20 cellular contexts compared by ENCODE assay signal in genomic region chr16:70647461-70648359, GRCh38. TPM values are rescaled to one million over a fixed set of nuclear protein-coding genes. Genes with fewer than 3 reads are reported as not detected.
A peak's percentile ranks its signal among the peaks of the same experiment; 100 is the strongest.
DNase-seq lines count a peak whose midpoint lies in the region; ATAC-seq, FAIRE-seq and TF ChIP-seq lines count a peak whose summit lies in the region.
"Had no signal": no experiment of that assay in that cellular context is flagged by ENCODE, and none has a peak within 500 bp of the region (broad histone marks: within the 10 kb centered on the region; RNA-seq: fewer than 3 reads in every experiment).

No MANE protein-coding gene starts in this region.

- CTCF ChIA-PET in WTC11 (lab: Charles Lee) (no interaction called here), H1 (lab: Charles Lee; ENCODE audit: partially characterized antibody) (interaction anchor here (1.7 kb wide), 1 partner anchor 38 kb away, joined by 5 read pairs; no protein-coding TSS in a partner anchor)

- H2BK20ac ChIP-seq in H1 (ENCODE audit: low read length): no peak overlapping the region

- no peak overlapping the region for H2BK15ac ChIP-seq in H1 (ENCODE audit: low read length)

- H3K9me3 Mint-ChIP-seq in WTC11 (peaks cover 16% of the 10 kb centered on the region), osteocyte (ENCODE audit: unreplicated experiment) (no peaks in the 10 kb centered on the region), natural killer cell (no peaks in the 10 kb centered on the region)
- H3K9me3 Mint-ChIP-seq: activated naive CD4-positive, alpha-beta T cell treated with anti-CD3 and anti-CD28 coated beads, Interleukin-2, amount 50 U/mL, for 24 hours; CD8-positive, alpha-beta T cell; stimulated activated naive CD8-positive, alpha-beta T cell treated with anti-CD3 and anti-CD28 coated beads, Interleukin-15, Interleukin-2, amounts not matched to agents 100 ng/mL and 50 ng/mL, for 24 hours had no signal

- H3K79me2 ChIP-seq in H1 (ENCODE audit: control insufficient read depth in 1 of 2, insufficient read depth in 2 of 2, low read length in 2 of 2): no peaks in the 10 kb centered on the region
- H3K79me2 ChIP-seq: hepatocyte, parathyroid adenoma had no signal

- H3K27ac ChIP-seq in H1 (ENCODE audit: low read depth, low read length) (no peak overlapping the region; the same call in 1 of the 2 replicates), aorta (ENCODE audit: low read depth in 1 of 2, low read length in 2 of 2) (peak overlapping the region in 1 of 2 donors; percentile 23)
- no peak overlapping the region for H3K27ac ChIP-seq in effector memory CD4-positive, alpha-beta T cell (ENCODE audit: insufficient read depth, low read length, poor library complexity, severe bottlenecking)
- H3K27ac ChIP-seq: epithelial cell of prostate, hepatocyte, parathyroid adenoma, upper lobe of left lung had no signal

- H3K36me3 ChIP-seq in H1 (ENCODE audit: control insufficient read depth in 2 of 4, insufficient read depth in 4 of 4, low read length in 3 of 4) (no peaks in the 10 kb centered on the region), aorta (ENCODE audit: control insufficient read depth in 1 of 2, insufficient read depth in 2 of 2, low read length in 1 of 2) (no peaks in the 10 kb centered on the region)
- no peaks in the 10 kb centered on the region for H3K36me3 ChIP-seq in effector memory CD4-positive, alpha-beta T cell (ENCODE audit: control insufficient read depth, insufficient read depth, low read length)
- H3K36me3 ChIP-seq: upper lobe of left lung had no signal

- no peak overlapping the region for H2BK5ac ChIP-seq in H1 (ENCODE audit: low read depth, low read length)

- H4K5ac ChIP-seq in H1 (ENCODE audit: insufficient read length, low read depth, low read length): no peak overlapping the region

- H3K27me3 ChIP-seq in H1 (replicated peaks in 1 of 4; ENCODE audit: control insufficient read depth in 3 of 4, extremely low read depth in 1 of 4, insufficient read depth in 3 of 4, low read length in 3 of 4) (no peaks in the 10 kb centered on the region), aorta (ENCODE audit: control insufficient read depth in 1 of 2, insufficient read depth in 2 of 2, low read length in 1 of 2) (no peaks in the 10 kb centered on the region)
- H3K27me3 ChIP-seq in effector memory CD4-positive, alpha-beta T cell (replicated peaks; ENCODE audit: control insufficient read depth, insufficient read depth, low read length, poor library complexity, severe bottlenecking): no peaks in the 10 kb centered on the region
- H3K27me3 ChIP-seq: hepatocyte, upper lobe of left lung had no signal

- H3K4me3 ChIP-seq in H1 (ENCODE audit: extremely low read depth in 1 of 4, insufficient read depth in 2 of 4, low read depth in 3 of 4, low read length in 4 of 4): no peak overlapping the region
- H3K4me3 ChIP-seq in aorta (ENCODE audit: low read length in 2 of 2): no peak overlapping the region
- no peak overlapping the region for H3K4me3 ChIP-seq in effector memory CD4-positive, alpha-beta T cell (ENCODE audit: insufficient read depth, low read depth, low read length, poor library complexity, severe bottlenecking)
- H3K4me3 ChIP-seq: hepatocyte, smooth muscle cell, upper lobe of left lung had no signal

- H4K20me1 ChIP-seq in H1 (replicated peaks in 1 of 2; ENCODE audit: control insufficient read depth in 1 of 2, insufficient read depth in 2 of 2, low read length in 2 of 2): no peaks in the 10 kb centered on the region

- no peak overlapping the region for H3K14ac ChIP-seq in H1 (ENCODE audit: insufficient read length)

- no peak overlapping the region for H3K9ac ChIP-seq in H1 (replicated peaks in 1 of 4; ENCODE audit: extremely low read depth in 1 of 4, low read depth in 3 of 4, low read length in 3 of 4)
- H3K9ac ChIP-seq: parathyroid adenoma had no signal

- peaks cover 18% of the 10 kb centered on the region for H3K36me3 Mint-ChIP-seq in WTC11
- no peaks in the 10 kb centered on the region for H3K36me3 Mint-ChIP-seq in osteocyte (ENCODE audit: unreplicated experiment)
- H3K36me3 Mint-ChIP-seq in natural killer cell: no peaks in the 10 kb centered on the region
- H3K36me3 Mint-ChIP-seq: activated naive CD4-positive, alpha-beta T cell treated with anti-CD3 and anti-CD28 coated beads, Interleukin-2, amount 50 U/mL, for 24 hours; CD8-positive, alpha-beta T cell had no signal

- H3K4ac ChIP-seq in H1 (replicated peaks; ENCODE audit: insufficient read length, low read depth, low read length): no peak overlapping the region

- H3K4me2 ChIP-seq in H1 (ENCODE audit: insufficient read depth in 1 of 2, low read depth in 2 of 2, low read length in 2 of 2): no peak overlapping the region
- H3K4me2 ChIP-seq: hepatocyte, smooth muscle cell had no signal

- no peak for TF ChIP-seq EP300 in H1 (IDR thresholded peaks at IDR 0.05; ENCODE audit: borderline replicate concordance in 1 of 2, low read depth in 2 of 2, low read length in 2 of 2)

- no peak for TF ChIP-seq RAD21 in H1 (IDR thresholded peaks at IDR 0.05 in 1 of 2, conservative IDR thresholded peaks at IDR 0.05 in 1 of 2; ENCODE audit: low read depth in 2 of 2, low read length in 2 of 2)

- WGBS in H1 (ENCODE audit: extremely low coverage in 1 of 2, insufficient coverage in 1 of 2, insufficient read length in 1 of 2, insufficient replicate concordance in 2 of 2, low coverage in 1 of 2, low lambda C conversion rate in 2 of 2, missing lambda C conversion rate in 1 of 2), 2 experiments: 85% methylated on average over 15 of the region's 15 CpGs; no CpG with 5 or more reads in 1 of the 2 experiments
- WGBS in aorta, 2 donors: 64 to 65% methylated on average over 15 of the region's 15 CpGs

- TF ChIP-seq POLR2A in H1 (IDR thresholded peaks at IDR 0.05; ENCODE audit: control extremely low read depth in 1 of 2, low read depth in 2 of 2, low read length in 2 of 2): no peak

- H3K4me3 Mint-ChIP-seq in WTC11: no peak overlapping the region
- no peak overlapping the region for H3K4me3 Mint-ChIP-seq in osteocyte (ENCODE audit: unreplicated experiment)
- H3K4me3 Mint-ChIP-seq in natural killer cell: no peak overlapping the region
- H3K4me3 Mint-ChIP-seq: activated naive CD4-positive, alpha-beta T cell treated with anti-CD3 and anti-CD28 coated beads, Interleukin-2, amount 50 U/mL, for 24 hours; CD8-positive, alpha-beta T cell; dendritic cell treated with granulocyte-macrophage colony-stimulating factor and Interleukin-4, amounts not matched to agents 40 ng/mL and 50 ng/mL, for 4 days; stimulated activated naive CD8-positive, alpha-beta T cell treated with anti-CD3 and anti-CD28 coated beads, Interleukin-15, Interleukin-2, amounts not matched to agents 100 ng/mL and 50 ng/mL, for 24 hours had no signal

- no peak overlapping the region for H3K23ac ChIP-seq in H1 (ENCODE audit: insufficient read length)

- H4K91ac ChIP-seq in H1 (replicated peaks; ENCODE audit: insufficient read length, low read length): peak overlapping the region; percentile 49

- DNase-seq in WTC11 (ENCODE audit: low spot score) (no peak), H1 (ENCODE audit: low read depth in 1 of 2, low spot score in 2 of 2) (no peak), osteocyte (ENCODE audit: extremely low spot score, unreplicated experiment) (no peak), aorta (peak; percentile 60 to 70), natural killer cell (no peak)
- DNase-seq in activated CD8-positive, alpha-beta memory T cell treated with anti-CD3 and anti-CD28 coated beads, Interleukin-2, amount 50 U/mL, for 48 hours: no peak
- DNase-seq in effector memory CD4-positive, alpha-beta T cell: no peak
- DNase-seq: activated CD4-positive, alpha-beta T cell treated with anti-CD3 and anti-CD28 coated beads for 1 hour; activated T-cell treated with anti-CD3 and anti-CD28 coated beads, Interleukin-2, amount 50 U/mL, for 48 hours; CD8-positive, alpha-beta T cell; GF-D8; stimulated activated CD4-positive, alpha-beta T cell treated with anti-CD3 and anti-CD28 coated beads, Interleukin-4, amount 100 ng/mL, for 24 hours had no signal

- peaks cover 12% of the 10 kb centered on the region for H3K4me1 Mint-ChIP-seq in WTC11
- peaks cover 56% of the 10 kb centered on the region for H3K4me1 Mint-ChIP-seq in osteocyte (ENCODE audit: unreplicated experiment)
- H3K4me1 Mint-ChIP-seq in natural killer cell: no peaks in the 10 kb centered on the region
- H3K4me1 Mint-ChIP-seq: activated naive CD4-positive, alpha-beta T cell treated with anti-CD3 and anti-CD28 coated beads, Interleukin-2, amount 50 U/mL, for 24 hours had no signal

- H3K23me2 ChIP-seq in H1 (ENCODE audit: low read depth, low read length): no peaks in the 10 kb centered on the region; the same call in 1 of the 2 replicates

- H3K27me3 Mint-ChIP-seq in WTC11 (ENCODE audit: low read depth): no peaks in the 10 kb centered on the region
- no peaks in the 10 kb centered on the region for H3K27me3 Mint-ChIP-seq in osteocyte (ENCODE audit: unreplicated experiment)
- H3K27me3 Mint-ChIP-seq in natural killer cell (ENCODE audit: low read depth in 2 of 2): peaks cover 0 to 4% of the 10 kb centered on the region in 2 donors
- H3K27me3 Mint-ChIP-seq: activated naive CD4-positive, alpha-beta T cell treated with anti-CD3 and anti-CD28 coated beads, Interleukin-2, amount 50 U/mL, for 24 hours; dendritic cell treated with granulocyte-macrophage colony-stimulating factor and Interleukin-4, amounts not matched to agents 40 ng/mL and 50 ng/mL, for 4 days had no signal

- ATAC-seq in WTC11: no peak
- ATAC-seq in aorta (ENCODE audit: low FRiP score): no peak
- no peak for ATAC-seq in natural killer cell
- ATAC-seq: CD8-positive, alpha-beta T cell had no signal

- POLR2A ChIA-PET in WTC11 (lab: Charles Lee): no interaction called here
- POLR2A ChIA-PET in H1 (lab: Charles Lee; ENCODE audit: partially characterized antibody): interaction anchor here (1.3 to 1.9 kb wide), 3 partner anchors 10 to 36 kb away, joined by 3 to 7 read pairs (median 4); no protein-coding TSS in a partner anchor

- peak overlapping the region; percentile 29; the same call in 1 of the 2 replicates for H2BK12ac ChIP-seq in H1 (ENCODE audit: low read depth, low read length)

- H3K56ac ChIP-seq in H1 (replicated peaks; ENCODE audit: insufficient read length, low read depth, low read length): no peak overlapping the region

- H3K27ac Mint-ChIP-seq in WTC11 (no peak overlapping the region), osteocyte (ENCODE audit: unreplicated experiment) (peak overlapping the region; percentile 84), natural killer cell (peak overlapping the region in 1 of 2 donors; percentile 16)
- H3K27ac Mint-ChIP-seq: activated naive CD4-positive, alpha-beta T cell treated with anti-CD3 and anti-CD28 coated beads, Interleukin-2, amount 50 U/mL, for 24 hours; CD8-positive, alpha-beta T cell; dendritic cell treated with granulocyte-macrophage colony-stimulating factor and Interleukin-4, amounts not matched to agents 40 ng/mL and 50 ng/mL, for 4 days; stimulated activated naive CD8-positive, alpha-beta T cell treated with anti-CD3 and anti-CD28 coated beads, Interleukin-15, Interleukin-2, amounts not matched to agents 100 ng/mL and 50 ng/mL, for 24 hours had no signal

- TF ChIP-seq CTCF in WTC11 (IDR thresholded peaks at IDR 0.05) (no peak), H1 (IDR thresholded peaks at IDR 0.05; ENCODE audit: control extremely low read depth in 1 of 3, insufficient read depth in 1 of 3, low read depth in 1 of 3, low read length in 3 of 3) (no peak), osteocyte (IDR thresholded peaks at IDR 0.05) (no peak), natural killer cell (IDR thresholded peaks at IDR 0.05) (no peak)

- no peak overlapping the region for H2AK5ac ChIP-seq in H1 (ENCODE audit: low read depth, low read length)

- no peaks in the 10 kb centered on the region for H3K79me1 ChIP-seq in H1 (ENCODE audit: low read depth, low read length)

- no peak overlapping the region for H2BK120ac ChIP-seq in H1 (replicated peaks; ENCODE audit: low read depth, low read length)

- no peak overlapping the region for H2AFZ ChIP-seq in H1 (ENCODE audit: low read length)
- H2AFZ ChIP-seq: hepatocyte, parathyroid adenoma had no signal

- no peak overlapping the region for H3K18ac ChIP-seq in H1 (ENCODE audit: extremely low read depth, low read length)

- no peak for FAIRE-seq in H1 (lab: Jason Lieb, UNC)

- intact Hi-C loops in aorta (cut with DNase I) (loop anchor here in 1 of 2 donors (5.0 kb wide), 1 partner anchor 75 kb away; no protein-coding TSS in a partner anchor), natural killer cell (cut with micrococcal nuclease) (no loop called here)

- no peak overlapping the region; the same call in 1 of the 2 replicates for H4K8ac ChIP-seq in H1 (ENCODE audit: extremely low read depth, insufficient read depth, low read length)

- H3K4me1 ChIP-seq in H1 (replicated peaks in 1 of 4; ENCODE audit: control insufficient read depth in 3 of 4, insufficient read depth in 4 of 4, low read length in 3 of 4): peaks cover 0 to 3% (median 0%) of the 10 kb centered on the region in 4 experiments; a peak in 1 of 7 replicates
- no peaks in the 10 kb centered on the region for H3K4me1 ChIP-seq in aorta (ENCODE audit: control insufficient read depth in 1 of 2, insufficient read depth in 2 of 2, low read length in 2 of 2)
- H3K4me1 ChIP-seq in effector memory CD4-positive, alpha-beta T cell (ENCODE audit: control insufficient read depth, insufficient read depth, low read length, poor library complexity, severe bottlenecking): no peaks in the 10 kb centered on the region
- H3K4me1 ChIP-seq: parathyroid adenoma, upper lobe of left lung had no signal

- H3K9me3 ChIP-seq in H1 (ENCODE audit: insufficient read depth in 2 of 2, low read depth in 1 of 2, low read length in 1 of 2): no peaks in the 10 kb centered on the region; a peak in 1 of 4 replicates
- H3K9me3 ChIP-seq in aorta (ENCODE audit: control insufficient read depth, low read length): no peaks in the 10 kb centered on the region
- no peaks in the 10 kb centered on the region for H3K9me3 ChIP-seq in effector memory CD4-positive, alpha-beta T cell (ENCODE audit: control insufficient read depth, low read length)
- H3K9me3 ChIP-seq: upper lobe of left lung had no signal

RNA-seq across cellular contexts. Expression of gene IL34, which starts 1.4 kb away (rescaled TPM):
- total RNA-seq in WTC11 (2021) (6.0 to 8.8 TPM (median 7.5 TPM) in 3 replicates), osteocyte (12.7 and 14.3 TPM in 2 replicates), aorta (10 to 100 TPM; 14.2 to 21.9 TPM), natural killer cell (under 1 TPM in 2 of 3 donors, not detected in 1; 0.48 to 0.54 TPM)
- 4.0 and 4.6 TPM in 2 replicates for total RNA-seq in H1 (2021; fragmentation: NEBNext Ultra II Directional; extraction: Animal tissue kit (Norgen Biotek cat#: 25700))
- polyA plus RNA-seq in H1 (2011; rRNA removed) (5.6 and 8.0 TPM in 2 replicates), aorta (10 to 100 TPM; 19.4 to 98.6 TPM)
- polyA plus RNA-seq in H1 (2011; cell fraction: cytosol; rRNA removed): 6.7 TPM
- polyA plus RNA-seq in H1 (2011; cell fraction: nucleus; rRNA removed): 9.0 TPM
- polyA plus RNA-seq in H1 (2012, experiment 1 of 2): 4.6 to 6.5 TPM (median 5.2 TPM) in 4 replicates
- polyA plus RNA-seq in H1 (2012, experiment 2 of 2): 3.3 TPM
- 2.7 TPM for polyA plus RNA-seq in H1 (2013, experiment 1 of 2)
- polyA plus RNA-seq in H1 (2013, experiment 2 of 2): 3.3 TPM
- polyA minus RNA-seq in H1 (2011; rRNA and poly(A)+ RNA removed): 1.7 and 2.2 TPM in 2 replicates
- polyA minus RNA-seq in H1 (2011; cell fraction: cytosol; rRNA and poly(A)+ RNA removed): 4.3 TPM
- polyA minus RNA-seq in H1 (2011; cell fraction: nucleus; rRNA and poly(A)+ RNA removed): 1.5 TPM
- total RNA-seq: smooth muscle cell had no signal

RNA-seq across cellular contexts. Expression of gene MTSS2, which starts 38.1 kb away (rescaled TPM):
- total RNA-seq in WTC11 (2021) (28.3 to 34.9 TPM (median 31.2 TPM) in 3 replicates), osteocyte (156 and 169 TPM in 2 replicates), aorta (10 to 100 TPM; 65.7 to 87.4 TPM), natural killer cell (1 to 10 TPM; 3.8 to 8.8 (median 4.4) TPM)
- total RNA-seq in H1 (2021; fragmentation: NEBNext Ultra II Directional; extraction: Animal tissue kit (Norgen Biotek cat#: 25700)): 34.2 and 36.7 TPM in 2 replicates
- polyA plus RNA-seq in H1 (2011; rRNA removed) (23.3 and 33.8 TPM in 2 replicates), aorta (10 to 100 TPM; 22.0 to 33.4 TPM)
- 26.1 TPM for polyA plus RNA-seq in H1 (2011; cell fraction: cytosol; rRNA removed)
- 34.8 TPM for polyA plus RNA-seq in H1 (2011; cell fraction: nucleus; rRNA removed)
- polyA plus RNA-seq in H1 (2012, experiment 1 of 2): 22.4 to 38.9 TPM (median 37.5 TPM) in 4 replicates
- polyA plus RNA-seq in H1 (2012, experiment 2 of 2): 14.0 TPM
- 32.8 TPM for polyA plus RNA-seq in H1 (2013, experiment 1 of 2)
- 34.0 TPM for polyA plus RNA-seq in H1 (2013, experiment 2 of 2)
- polyA minus RNA-seq in H1 (2011; rRNA and poly(A)+ RNA removed): 13.3 and 15.3 TPM in 2 replicates
- 23.2 TPM for polyA minus RNA-seq in H1 (2011; cell fraction: cytosol; rRNA and poly(A)+ RNA removed)
- polyA minus RNA-seq in H1 (2011; cell fraction: nucleus; rRNA and poly(A)+ RNA removed): 18.2 TPM

Comparison
In these comparisons a context has a peak if more than half of its experiments do, and no peak if none do; other contexts are left out.
1. DNase-seq: peak in aorta (2 of 2); none in WTC11 (single experiment), H1 (0 of 2), osteocyte (single experiment), activated CD8-positive, alpha-beta memory T cell treated with anti-CD3 and anti-CD28 coated beads, Interleukin-2, amount 50 U/mL, for 48 hours (single experiment), effector memory CD4-positive, alpha-beta T cell (0 of 3) and natural killer cell (single experiment).